ENCODE assay signal across 8 cellular contexts in the genomic region with DNA sequence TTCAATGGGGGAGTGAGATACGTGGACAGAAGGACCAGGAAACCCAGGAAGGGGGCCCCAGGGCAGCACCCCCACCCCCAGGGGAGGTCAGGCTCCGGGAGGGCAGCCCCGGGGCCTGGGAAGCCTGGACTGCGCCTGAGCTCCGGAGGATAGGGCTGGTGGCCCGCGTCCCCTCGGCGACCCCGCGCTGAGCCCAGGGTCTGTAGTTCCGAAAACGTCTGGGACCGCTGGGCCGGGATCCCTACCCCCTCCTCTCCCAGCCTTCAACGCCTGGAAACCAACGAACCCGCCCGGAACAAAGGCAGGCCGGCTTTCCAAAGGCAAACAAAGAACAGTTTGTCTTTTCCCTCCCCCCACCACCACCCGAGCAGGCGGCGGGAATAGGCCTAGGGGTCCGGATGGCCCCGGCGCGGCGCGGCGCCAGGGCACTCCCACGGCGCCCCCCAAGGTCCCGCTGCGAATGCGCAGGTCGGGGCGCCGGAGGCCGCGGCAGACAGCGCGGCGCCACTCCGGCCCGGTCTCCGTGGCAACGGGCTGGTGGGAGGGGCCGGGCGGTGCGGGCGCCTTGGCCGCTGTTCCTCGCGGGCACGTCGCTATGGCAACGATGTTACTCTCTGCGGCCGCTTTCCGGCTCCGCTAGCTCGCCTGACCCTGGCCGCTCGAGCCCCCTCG. TPM values are rescaled to one million over a fixed set of nuclear protein-coding genes. Genes with fewer than 3 reads are reported as not detected.
DNase-seq lines count a peak whose midpoint lies in the region; ATAC-seq, FAIRE-seq and TF ChIP-seq lines count a peak whose summit lies in the region.

No MANE protein-coding gene starts in this region.

- no peaks in the 10 kb centered on the region for H3K27me3 ChIP-seq in A673 (replicated peaks; ENCODE audit: insufficient read depth, low read depth, low read length, poor library complexity)

- TSS peak; percentile 98 for BruUV-seq in A673 (replicated peaks; lab: Mats Ljungman, UMichigan)

- no peaks in the 10 kb centered on the region for H3K36me3 Mint-ChIP-seq in natural killer cell

- H3K4me1 ChIP-seq in A673 (ENCODE audit: insufficient read depth, low read length, poor library complexity, severe bottlenecking) = peaks cover 28% of the 10 kb centered on the region

- TF ChIP-seq CTCF in A673 (conservative IDR thresholded peaks at IDR 0.05; ENCODE audit: low read depth, low read length) (0 out of 2 replicates have a peak, but pooled peaks have one; percentile 12), fibroblast of pulmonary artery (IDR thresholded peaks at IDR 0.05; ENCODE audit: low read length, missing control alignments) (no peak), natural killer cell (IDR thresholded peaks at IDR 0.05) (peak; percentile 10)

- H3K36me3 ChIP-seq in A673 (ENCODE audit: insufficient read depth, low read length, poor library complexity, severe bottlenecking) = no peaks in the 10 kb centered on the region

- H3K27me3 Mint-ChIP-seq in natural killer cell (ENCODE audit: low read depth in 2 of 2) = peaks cover 0 to 8% of the 10 kb centered on the region in 2 donors

- peak overlapping the region; percentile 45 for H3K4me3 ChIP-seq in A673 (ENCODE audit: low read depth, low read length, poor library complexity, severe bottlenecking)
- H3K4me3 ChIP-seq in fibroblast of pulmonary artery (replicated peaks; ENCODE audit: low read depth, low read length) = peak overlapping the region; percentile 27

- H3K4me3 Mint-ChIP-seq in natural killer cell = peak overlapping the region; percentile 85

- H3K9me3 Mint-ChIP-seq in natural killer cell = no peaks in the 10 kb centered on the region

- peak; percentile 88 to 91 (median 90) for ATAC-seq in natural killer cell

- no peaks in the 10 kb centered on the region for H3K9me3 ChIP-seq in A673 (ENCODE audit: low read depth, low read length, poor library complexity, severe bottlenecking)

- no peak for FAIRE-seq in GM19239 (lab: Jason Lieb, UNC)

- peaks cover 4 to 7% of the 10 kb centered on the region in 2 donors for H3K4me1 Mint-ChIP-seq in natural killer cell

- POLR2A ChIA-PET in A673 (lab: Charles Lee; ENCODE audit: low non-redundant PET) = interaction anchor here (0.6 kb wide), 1 partner anchor 682 kb away, joined by 3 read pairs; no protein-coding TSS in a partner anchor

- CTCF ChIA-PET in A673 (lab: Charles Lee) = interaction anchor here (0.6 kb wide), 1 partner anchor 132 kb away, joined by 3 read pairs; no protein-coding TSS in a partner anchor

- DNase-seq in A673 (ENCODE audit: low spot score) (peak; percentile 95), GM19239 (ENCODE audit: insufficient read length, low spot score) (peak; percentile 95), LHCN-M2 (ENCODE audit: low read depth) (peak; percentile 86), RPMI7951 (ENCODE audit: low read depth) (peak; percentile 88), fibroblast of pulmonary artery (ENCODE audit: low read depth) (peak; percentile 97), natural killer cell (peak; percentile 91)
- DNase-seq in activated T-helper 9 cell treated with anti-CD3 and anti-CD28 coated beads, Interleukin-2, amount 50 U/mL, for 16 hours (ENCODE audit: low read depth) = peak; percentile 43
- DNase-seq in stimulated activated naive CD4-positive, alpha-beta T cell (lab: John Stamatoyannopoulos, UW) = peak; percentile 13 to 42 (median 25)

- H3K27ac Mint-ChIP-seq in natural killer cell = peak overlapping the region; percentile 83 to 87

- peak overlapping the region; percentile 97 for H3K27ac ChIP-seq in A673 (ENCODE audit: low read depth, low read length, poor library complexity, severe bottlenecking)

- intact Hi-C loops in A673 (cut with micrococcal nuclease; ENCODE audit: unreplicated experiment) (no loop called here), natural killer cell (cut with micrococcal nuclease) (no loop called here)

RNA-seq across cellular contexts. Expression of a gene that starts 58.5 kb away (rescaled TPM):
- total RNA-seq in A673 (2021) (not detected in 2 replicates), LHCN-M2 (2014; rRNA removed) (not detected in 2 replicates), natural killer cell (not detected)
- not detected for polyA plus RNA-seq in LHCN-M2 (2012)
- not detected in 2 replicates for total RNA-seq in RPMI7951 (2014; rRNA removed; shearing (Covaris generic))

Comparison
In these comparisons a context has a peak if more than half of its experiments do, and no peak if none do; other contexts are left out.
1. Peak in every context shown above with its lines: DNase-seq, ATAC-seq, H3K4me3 ChIP-seq and H3K27ac ChIP-seq.
2. DNase-seq: peak in every context shown above with its lines; median percentile 97 in fibroblast of pulmonary artery; 95 in A673; 95 in GM19239; 91 in natural killer cell; 88 in RPMI7951; 86 in LHCN-M2; 43 in activated T-helper 9 cell treated with anti-CD3 and anti-CD28 coated beads, Interleukin-2, amount 50 U/mL, for 16 hours; 25 in stimulated activated naive CD4-positive, alpha-beta T cell.